16 cellular contexts compared by ENCODE assay signal in genomic region chr12:123860369-123860768, GRCh38.
"Had no signal": no experiment of that assay in that cellular context is flagged by ENCODE, and none has a peak within 500 bp of the region (broad histone marks: within the 10 kb centered on the region; RNA-seq: fewer than 3 reads in every experiment).

No MANE protein-coding gene starts in this region.

- H3K27me3 ChIP-seq: cardiac muscle cell had no signal

- ATAC-seq: effector memory CD8-positive, alpha-beta T cell; left lung; psoas muscle; right cardiac atrium; stimulated activated naive CD8-positive, alpha-beta T cell treated with anti-CD3 and anti-CD28 coated beads, Interleukin-15, Interleukin-2, amounts not matched to agents 100 U/mL and 50 U/mL, for 24 hours had no signal

- H3K36me3 ChIP-seq: cardiac muscle cell, left lung, tibial nerve, WERI-Rb-1 had no signal

- DNase-seq: activated CD4-positive, alpha-beta T cell treated with anti-CD3 and anti-CD28 coated beads for 1 hour; activated CD4-positive, alpha-beta T cell treated with anti-CD3 and anti-CD28 coated beads, Interleukin-2, amount 50 U/mL, for 4 hours; amniotic stem cell; effector memory CD8-positive, alpha-beta T cell; left lung; midbrain; nephron progenitor cell; psoas muscle; right cardiac atrium; stimulated activated naive CD8-positive, alpha-beta T cell treated with anti-CD3 and anti-CD28 coated beads, Interleukin-15, Interleukin-2, amounts not matched to agents 100 U/mL and 50 U/mL, for 24 hours; WERI-Rb-1 had no signal

- H3K36me3 Mint-ChIP-seq: activated naive CD8-positive, alpha-beta T cell had no signal

- H3K4me3 Mint-ChIP-seq: activated naive CD8-positive, alpha-beta T cell; effector memory CD8-positive, alpha-beta T cell; nephron progenitor cell; T-helper 1 cell treated with Interleukin-12 subunit alpha and Interleukin-12 subunit beta and Interleukin-4 antibody, amounts not matched to agents 30 μg/mL and 1 μg/mL, for 36 hours had no signal

- H3K27me3 Mint-ChIP-seq: activated naive CD8-positive, alpha-beta T cell had no signal

- H3K4me1 Mint-ChIP-seq: nephron progenitor cell had no signal

- H3K27ac Mint-ChIP-seq: activated naive CD8-positive, alpha-beta T cell; effector memory CD8-positive, alpha-beta T cell; nephron progenitor cell; T-helper 1 cell treated with Interleukin-12 subunit alpha and Interleukin-12 subunit beta and Interleukin-4 antibody, amounts not matched to agents 30 μg/mL and 1 μg/mL, for 36 hours had no signal

- H3K27ac ChIP-seq: cardiac muscle cell, left lung, psoas muscle, skin epidermis, tibial nerve, WERI-Rb-1 had no signal

- H3K4me3 ChIP-seq: cardiac muscle cell, left lung, psoas muscle, skin epidermis, tibial nerve had no signal

- H3K9me3 ChIP-seq: left lung, psoas muscle, tibial nerve had no signal

- H3K9me3 Mint-ChIP-seq: effector memory CD8-positive, alpha-beta T cell; nephron progenitor cell; T-helper 1 cell treated with Interleukin-12 subunit alpha and Interleukin-12 subunit beta and Interleukin-4 antibody, amounts not matched to agents 30 μg/mL and 1 μg/mL, for 36 hours had no signal

- H3K4me1 ChIP-seq: left lung, psoas muscle, tibial nerve had no signal
